15 cellular contexts compared by ENCODE assay signal in genomic region chr1:77802026-77802425, GRCh38. TPM values are rescaled to one million over a fixed set of nuclear protein-coding genes. Genes with fewer than 3 reads are reported as not detected.
DNase-seq lines count a peak whose midpoint lies in the region; ATAC-seq and TF ChIP-seq lines count a peak whose summit lies in the region.
"Had no signal": no experiment of that assay in that cellular context is flagged by ENCODE, and none has a peak within 500 bp of the region (broad histone marks: within the 10 kb centered on the region; RNA-seq: fewer than 3 reads in every experiment).

No MANE protein-coding gene starts in this region.

- H3K4me1 Mint-ChIP-seq in T-helper 17 cell (peaks cover 8% of the 10 kb centered on the region), progenitor cell of endocrine pancreas (ENCODE audit: low read depth) (peaks cover 7% of the 10 kb centered on the region)

- intact Hi-C loops in dorsolateral prefrontal cortex (cut with DNase I), result no loop called here

- H3K4me3 Mint-ChIP-seq in T-helper 17 cell (no peak overlapping the region), progenitor cell of endocrine pancreas (ENCODE audit: low read depth) (no peak overlapping the region)
- H3K4me3 Mint-ChIP-seq: CD14-positive monocyte; CD8-positive, alpha-beta memory T cell had no signal

- no peaks in the 10 kb centered on the region for H3K27me3 ChIP-seq in dorsolateral prefrontal cortex

- ATAC-seq in T-helper 17 cell, result no peak
- no peak for ATAC-seq in HG03520 (IDR thresholded peaks at IDR 0.05; ENCODE audit: unreplicated experiment)
- ATAC-seq: A549 had no signal

- peaks cover 6% of the 10 kb centered on the region for H3K36me3 Mint-ChIP-seq in T-helper 17 cell (ENCODE audit: low read depth)
- peaks cover 9% of the 10 kb centered on the region for H3K36me3 Mint-ChIP-seq in progenitor cell of endocrine pancreas (ENCODE audit: insufficient read depth)

- H3K4me3 ChIP-seq in epithelial cell of proximal tubule (ENCODE audit: low read depth, low read length), result no peak overlapping the region
- no peak overlapping the region for H3K4me3 ChIP-seq in dorsolateral prefrontal cortex
- H3K4me3 ChIP-seq: A549 had no signal

- H3K27ac Mint-ChIP-seq in T-helper 17 cell (peak overlapping the region; percentile 65), progenitor cell of endocrine pancreas (peak overlapping the region; percentile 59)

- H3K9me3 Mint-ChIP-seq in progenitor cell of endocrine pancreas (ENCODE audit: low read depth), result no peaks in the 10 kb centered on the region
- H3K9me3 Mint-ChIP-seq: CD14-positive monocyte; CD8-positive, alpha-beta memory T cell had no signal

- H3K27me3 Mint-ChIP-seq in T-helper 17 cell (no peaks in the 10 kb centered on the region), progenitor cell of endocrine pancreas (no peaks in the 10 kb centered on the region)
- H3K27me3 Mint-ChIP-seq: CD8-positive, alpha-beta memory T cell had no signal

- no peak overlapping the region for H3K27ac ChIP-seq in dorsolateral prefrontal cortex
- H3K27ac ChIP-seq: A549, HL-60 had no signal

- DNase-seq in Caki2 (ENCODE audit: low read depth) (peak; percentile 7), T-helper 17 cell (no peak), epithelial cell of proximal tubule (ENCODE audit: low read depth) (peak; percentile 33), progenitor cell of endocrine pancreas (ENCODE audit: low spot score, unreplicated experiment) (no peak), NCI-H2029 (lab: John Stamatoyannopoulos, UW) (no peak), dorsolateral prefrontal cortex (no peak), amniotic stem cell (lab: John Stamatoyannopoulos, UW) (no peak)
- DNase-seq: Caco-2; CD8-positive, alpha-beta memory T cell; DMS 273 treated with DMSO at 0.1 percent for 48 hours; HCEC 1CT had no signal

- TF ChIP-seq CTCF in epithelial cell of proximal tubule (conservative IDR thresholded peaks at IDR 0.05; ENCODE audit: low read depth, low read length), result no peak
- no peak for TF ChIP-seq CTCF in progenitor cell of endocrine pancreas (IDR thresholded peaks at IDR 0.05; ENCODE audit: unreplicated experiment)
- TF ChIP-seq CTCF in dorsolateral prefrontal cortex (IDR thresholded peaks at IDR 0.05 in 54 of 56, conservative IDR thresholded peaks at IDR 0.05 in 2 of 56; ENCODE audit: low read depth in 1 of 56, partially characterized antibody in 56 of 56), result no peak

- no peaks in the 10 kb centered on the region for H3K9me3 ChIP-seq in T-helper 17 cell (ENCODE audit: control insufficient read depth, low read length, poor library complexity, severe bottlenecking)
- H3K9me3 ChIP-seq: A549, Caco-2 had no signal

- in situ Hi-C loops in Caki2 (cut with HindIII; ENCODE audit: low pct_unique_long_range_greater_than_20kb, low sequenced_read_pairs), result no loop called here

RNA-seq across cellular contexts. Expression of gene MIGA1, which starts 22.6 kb away (rescaled TPM):
- 2.8 and 10.4 TPM in 2 replicates for total RNA-seq in Caki2 (2014; rRNA removed; shearing (Covaris generic); ENCODE audit: low replicate concordance)
- total RNA-seq in T-helper 17 cell (10 to 100 TPM; 11.8 to 14.7 TPM), epithelial cell of proximal tubule (7.9 and 8.9 TPM in 2 replicates), progenitor cell of endocrine pancreas (13.8 and 14.9 TPM in 2 replicates), dorsolateral prefrontal cortex (10 to 100 TPM; 33.7 to 74.8 (median 59.0) TPM)

RNA-seq across cellular contexts. Expression of gene USP33, which starts 42.4 kb away (rescaled TPM):
- 28.5 and 34.7 TPM in 2 replicates for total RNA-seq in Caki2 (2014; rRNA removed; shearing (Covaris generic); ENCODE audit: low replicate concordance)
- total RNA-seq in T-helper 17 cell (10 to 100 TPM; 59.1 to 66.9 TPM), epithelial cell of proximal tubule (41.1 and 44.1 TPM in 2 replicates), progenitor cell of endocrine pancreas (89.1 and 92.2 TPM in 2 replicates), dorsolateral prefrontal cortex (100 to 1,000 TPM in 114 of 120 experiments, 10 to 100 TPM in 6; 66.3 to 161 (median 125) TPM)

Comparison
In these comparisons a context has a peak if more than half of its experiments do, and no peak if none do; other contexts are left out.
1. DNase-seq: peak in Caki2 (single experiment) and epithelial cell of proximal tubule (single experiment); none in T-helper 17 cell (0 of 3), progenitor cell of endocrine pancreas (single experiment), NCI-H2029 (single experiment), dorsolateral prefrontal cortex (0 of 10) and amniotic stem cell (single experiment).